ENCODE assay signal across 18 cellular contexts in genomic region chr20:1438361-1438760, GRCh38. TPM values are rescaled to one million over a fixed set of nuclear protein-coding genes. Genes with fewer than 3 reads are reported as not detected.
DNase-seq lines count a peak whose midpoint lies in the region; ATAC-seq, FAIRE-seq and TF ChIP-seq lines count a peak whose summit lies in the region.
"Had no signal": no experiment of that assay in that cellular context is flagged by ENCODE, and none has a peak within 500 bp of the region (broad histone marks: within the 10 kb centered on the region; RNA-seq: fewer than 3 reads in every experiment).

No MANE protein-coding gene starts in this region.

- TF ChIP-seq CTCF in CD14-positive monocyte (IDR thresholded peaks at IDR 0.05) (no peak), PC-9 (conservative IDR thresholded peaks at IDR 0.05) (no peak), pancreas (IDR thresholded peaks at IDR 0.05) (no peak)

- H3K27me3 Mint-ChIP-seq in activated naive CD8-positive, alpha-beta T cell treated with anti-CD3 and anti-CD28 coated beads, Interleukin-2, amount 10 ng/mL, durations not matched to agents 7 days and 5 days = peaks cover 2% of the 10 kb centered on the region
- no peaks in the 10 kb centered on the region for H3K27me3 Mint-ChIP-seq in activated naive CD8-positive, alpha-beta T cell treated with anti-CD3 and anti-CD28 coated beads for 36 hours
- H3K27me3 Mint-ChIP-seq in CD14-positive monocyte (ENCODE audit: low read depth in 3 of 3) = peaks cover 0 to 5% (median 2%) of the 10 kb centered on the region in 3 donors

- H3K4me3 ChIP-seq in PC-9 (no peak overlapping the region), pancreas (no peak overlapping the region)
- H3K4me3 ChIP-seq: GM12878, GM23338 had no signal

- BruUV-seq in PC-9 (replicated peaks; lab: Mats Ljungman, UMichigan) = TSS peak; percentile 11

- H3K9me3 ChIP-seq in PC-9 (ENCODE audit: insufficient read depth, low read depth) = no peaks in the 10 kb centered on the region
- H3K9me3 ChIP-seq in pancreas = no peaks in the 10 kb centered on the region

- peaks cover 12% of the 10 kb centered on the region for H3K36me3 Mint-ChIP-seq in activated naive CD8-positive, alpha-beta T cell treated with anti-CD3 and anti-CD28 coated beads, Interleukin-2, amount 10 ng/mL, durations not matched to agents 7 days and 5 days
- H3K36me3 Mint-ChIP-seq in activated naive CD8-positive, alpha-beta T cell treated with anti-CD3 and anti-CD28 coated beads for 36 hours = peaks cover 14% of the 10 kb centered on the region
- H3K36me3 Mint-ChIP-seq in CD14-positive monocyte = peaks cover 44 to 52% of the 10 kb centered on the region in 2 donors
- peaks cover 28% of the 10 kb centered on the region for H3K36me3 Mint-ChIP-seq in stimulated activated effector memory CD8-positive, alpha-beta T cell treated with anti-CD3 and anti-CD28 coated beads, Interleukin-12 subunit alpha, Interleukin-12 subunit beta, amount 100 ng/mL, for 72 hours

- no peak overlapping the region for H3K4me2 ChIP-seq in PC-9
- H3K4me2 ChIP-seq: GM23338 had no signal

- H3K9me3 Mint-ChIP-seq in activated naive CD8-positive, alpha-beta T cell treated with anti-CD3 and anti-CD28 coated beads, Interleukin-2, amount 10 ng/mL, durations not matched to agents 7 days and 5 days = no peaks in the 10 kb centered on the region
- no peaks in the 10 kb centered on the region for H3K9me3 Mint-ChIP-seq in activated naive CD8-positive, alpha-beta T cell treated with anti-CD3 and anti-CD28 coated beads for 36 hours
- H3K9me3 Mint-ChIP-seq in CD14-positive monocyte = no peaks in the 10 kb centered on the region
- H3K9me3 Mint-ChIP-seq in stimulated activated effector memory CD8-positive, alpha-beta T cell treated with anti-CD3 and anti-CD28 coated beads, Interleukin-12 subunit alpha, Interleukin-12 subunit beta, amount 100 ng/mL, for 72 hours = no peaks in the 10 kb centered on the region
- H3K9me3 Mint-ChIP-seq: CD4-positive, alpha-beta memory T cell had no signal

- peaks cover 33% of the 10 kb centered on the region for H3K4me1 Mint-ChIP-seq in activated naive CD8-positive, alpha-beta T cell treated with anti-CD3 and anti-CD28 coated beads, Interleukin-2, amount 10 ng/mL, durations not matched to agents 7 days and 5 days
- H3K4me1 Mint-ChIP-seq in activated naive CD8-positive, alpha-beta T cell treated with anti-CD3 and anti-CD28 coated beads for 36 hours = peaks cover 27% of the 10 kb centered on the region
- H3K4me1 Mint-ChIP-seq in CD14-positive monocyte = peaks cover 28% of the 10 kb centered on the region
- H3K4me1 Mint-ChIP-seq in stimulated activated effector memory CD8-positive, alpha-beta T cell treated with anti-CD3 and anti-CD28 coated beads, Interleukin-12 subunit alpha, Interleukin-12 subunit beta, amount 100 ng/mL, for 72 hours = peaks cover 13% of the 10 kb centered on the region

- 0 out of 2 replicates have a peak, but pooled peaks cover 8% of the 10 kb centered on the region for H3K4me1 ChIP-seq in PC-9 (replicated peaks; ENCODE audit: insufficient read depth)
- no peaks in the 10 kb centered on the region for H3K4me1 ChIP-seq in pancreas

- H3K79me2 ChIP-seq in PC-9 (ENCODE audit: low read depth) = no peaks in the 10 kb centered on the region

- POLR2A ChIA-PET in activated naive CD8-positive, alpha-beta T cell treated with anti-CD3 and anti-CD28 coated beads, Interleukin-2, amount 10 ng/mL, durations not matched to agents 7 days and 5 days (lab: Charles Lee) = interaction anchor here (0.6 to 2.1 kb wide), 2 partner anchors 46 to 72 kb away, joined by 3 to 7 read pairs; partner anchors contain the start of gene FKBP1A
- POLR2A ChIA-PET in PC-9 (lab: Charles Lee; ENCODE audit: unreplicated experiment) = interaction anchor here (0.6 kb wide), 1 partner anchor 59 kb away, joined by 5 read pairs; no protein-coding TSS in a partner anchor

- intact Hi-C loops in CD14-positive monocyte (cut with micrococcal nuclease) (loop anchor here (1.0 to 5.0 kb wide), 4 partner anchors 46 to 127 kb away; partner anchors contain the start of gene FKBP1A (in 1 of the 2)), PC-9 (cut with micrococcal nuclease; ENCODE audit: unreplicated experiment) (loop anchor here (5.0 kb wide), 1 partner anchor 111 kb away; the partner anchor contains the start of gene SDCBP2), pancreas (cut with DNase I) (no loop called here)

- H2AFZ ChIP-seq in PC-9 = no peak overlapping the region
- H2AFZ ChIP-seq: GM23338 had no signal

- peaks cover 23% of the 10 kb centered on the region for H3F3A ChIP-seq in PC-9 (ENCODE audit: insufficient read depth, low read depth)

- no peaks in the 10 kb centered on the region for H3K9me2 ChIP-seq in PC-9 (ENCODE audit: insufficient read depth)

- H3K27ac ChIP-seq in PC-9 (no peak overlapping the region), pancreas (no peak overlapping the region)

- H3K36me3 ChIP-seq in PC-9 (ENCODE audit: low read depth) = 0 out of 2 replicates have a peak, but pooled peaks cover 13% of the 10 kb centered on the region
- H3K36me3 ChIP-seq in pancreas = peaks cover 0 to 14% (median 9%) of the 10 kb centered on the region in 3 donors

- H3K27me3 ChIP-seq in PC-9 (ENCODE audit: insufficient read depth, low read depth) (no peaks in the 10 kb centered on the region), pancreas (no peaks in the 10 kb centered on the region)

- no peak for DNase-seq in activated naive CD8-positive, alpha-beta T cell treated with anti-CD3 and anti-CD28 coated beads, Interleukin-2, amount 10 ng/mL, durations not matched to agents 7 days and 5 days
- DNase-seq in activated naive CD8-positive, alpha-beta T cell treated with anti-CD3 and anti-CD28 coated beads for 36 hours = no peak
- DNase-seq in CD14-positive monocyte (ENCODE audit: low spot score) (no peak), PC-9 (no peak), pancreas (no peak)
- DNase-seq in stimulated activated effector memory CD8-positive, alpha-beta T cell treated with anti-CD3 and anti-CD28 coated beads, Interleukin-12 subunit alpha, Interleukin-12 subunit beta, amount 100 ng/mL, for 72 hours (ENCODE audit: low spot score in 2 of 2) = no peak
- DNase-seq: C1 segment of cervical spinal cord; CD4-positive, alpha-beta memory T cell; DMS153; DND-41; H7; IMR-90; KBM-7 had no signal

- H4K20me1 ChIP-seq in PC-9 (ENCODE audit: insufficient read depth) = no peaks in the 10 kb centered on the region

- H3K27ac Mint-ChIP-seq in activated naive CD8-positive, alpha-beta T cell treated with anti-CD3 and anti-CD28 coated beads, Interleukin-2, amount 10 ng/mL, durations not matched to agents 7 days and 5 days = peak overlapping the region; percentile 38
- no peak overlapping the region for H3K27ac Mint-ChIP-seq in activated naive CD8-positive, alpha-beta T cell treated with anti-CD3 and anti-CD28 coated beads for 36 hours
- peak overlapping the region in 4 of 7 donors; percentile 5 to 83 (median 42) for H3K27ac Mint-ChIP-seq in CD14-positive monocyte
- H3K27ac Mint-ChIP-seq in stimulated activated effector memory CD8-positive, alpha-beta T cell treated with anti-CD3 and anti-CD28 coated beads, Interleukin-12 subunit alpha, Interleukin-12 subunit beta, amount 100 ng/mL, for 72 hours = no peak overlapping the region
- H3K27ac Mint-ChIP-seq: GM23338 had no signal

- CTCF ChIA-PET in PC-9 (lab: Charles Lee) = interaction anchor here (0.7 to 2.9 kb wide), 2 partner anchors 31 to 66 kb away, joined by 3 to 11 read pairs; no protein-coding TSS in a partner anchor

- H3K4me3 Mint-ChIP-seq in activated naive CD8-positive, alpha-beta T cell treated with anti-CD3 and anti-CD28 coated beads, Interleukin-2, amount 10 ng/mL, durations not matched to agents 7 days and 5 days = no peak overlapping the region
- H3K4me3 Mint-ChIP-seq in activated naive CD8-positive, alpha-beta T cell treated with anti-CD3 and anti-CD28 coated beads for 36 hours = no peak overlapping the region
- no peak overlapping the region for H3K4me3 Mint-ChIP-seq in CD14-positive monocyte
- H3K4me3 Mint-ChIP-seq in stimulated activated effector memory CD8-positive, alpha-beta T cell treated with anti-CD3 and anti-CD28 coated beads, Interleukin-12 subunit alpha, Interleukin-12 subunit beta, amount 100 ng/mL, for 72 hours = no peak overlapping the region
- H3K4me3 Mint-ChIP-seq: CD4-positive, alpha-beta memory T cell; GM23338 had no signal

- WGBS in pancreas, 2 donors = 41 to 50% methylated on average over 1 of the region's 1 CpG

- no peak for ATAC-seq in activated naive CD8-positive, alpha-beta T cell treated with anti-CD3 and anti-CD28 coated beads, Interleukin-2, amount 10 ng/mL, durations not matched to agents 7 days and 5 days (ENCODE audit: low read depth)
- no peak for ATAC-seq in pancreas
- ATAC-seq in HG03196 (IDR thresholded peaks at IDR 0.05; ENCODE audit: unreplicated experiment) = no peak
- ATAC-seq in stimulated activated effector memory CD8-positive, alpha-beta T cell treated with anti-CD3 and anti-CD28 coated beads, Interleukin-12 subunit alpha, Interleukin-12 subunit beta, amount 100 ng/mL, for 72 hours = no peak
- ATAC-seq: GM12878, GM23338 had no signal

- FAIRE-seq in pancreas (lab: Jason Lieb, UNC) = no peak
- FAIRE-seq: D721Med, GM12878 had no signal

RNA-seq across cellular contexts. Expression of gene NSFL1C, which starts 28.3 kb away (rescaled TPM):
- total RNA-seq in activated naive CD8-positive, alpha-beta T cell treated with anti-CD3 and anti-CD28 coated beads, Interleukin-2, amount 10 ng/mL, durations not matched to agents 7 days and 5 days = 10 to 100 TPM; 66.9 to 67.2 TPM
- total RNA-seq in activated naive CD8-positive, alpha-beta T cell treated with anti-CD3 and anti-CD28 coated beads for 36 hours = 10 to 100 TPM; 94.6 to 96.2 TPM
- polyA plus RNA-seq in CD14-positive monocyte = 10 to 100 TPM; 52.8 to 56.8 TPM
- 151 and 160 TPM in 2 replicates for total RNA-seq in PC-9 (2021)
- total RNA-seq in pancreas = 10 to 100 TPM; 27.0 to 43.8 (median 34.3) TPM
- polyA plus RNA-seq in pancreas = 10 to 100 TPM; 23.7 to 32.1 TPM

RNA-seq across cellular contexts. Expression of gene FKBP1A, which starts 45.5 kb away (rescaled TPM):
- total RNA-seq in activated naive CD8-positive, alpha-beta T cell treated with anti-CD3 and anti-CD28 coated beads, Interleukin-2, amount 10 ng/mL, durations not matched to agents 7 days and 5 days = 100 to 1,000 TPM; 231 to 234 TPM
- total RNA-seq in activated naive CD8-positive, alpha-beta T cell treated with anti-CD3 and anti-CD28 coated beads for 36 hours = 100 to 1,000 TPM; 315 to 324 TPM
- polyA plus RNA-seq in CD14-positive monocyte (100 to 1,000 TPM; 155 to 194 TPM), pancreas (10 to 100 TPM; 62.1 to 86.7 TPM)
- total RNA-seq in PC-9 (2021) (248 and 320 TPM in 2 replicates), pancreas (100 to 1,000 TPM in 1 of 6 donors, 10 to 100 TPM in 5; 40.2 to 104 (median 67.3) TPM)

RNA-seq across cellular contexts. Expression of gene SIRPB2, which starts 52.9 kb away (rescaled TPM):
- not detected for total RNA-seq in activated naive CD8-positive, alpha-beta T cell treated with anti-CD3 and anti-CD28 coated beads, Interleukin-2, amount 10 ng/mL, durations not matched to agents 7 days and 5 days
- total RNA-seq in activated naive CD8-positive, alpha-beta T cell treated with anti-CD3 and anti-CD28 coated beads for 36 hours = not detected
- polyA plus RNA-seq in CD14-positive monocyte (10 to 100 TPM; 81.5 to 92.8 TPM), pancreas (under 1 TPM; 0.21 to 0.80 TPM)
- total RNA-seq in PC-9 (2021) (4.5 and 7.1 TPM in 2 replicates), pancreas (1 to 10 TPM in 3 of 6 donors, under 1 TPM in 3; 0.09 to 3.4 (median 0.74) TPM)
- total RNA-seq: CD4-positive, alpha-beta memory T cell; GM12878; GM23338; H7; HT-29; IMR-90 had no signal
- polyA plus RNA-seq: CD4-positive, alpha-beta memory T cell; GM12878; IMR-90 had no signal

Comparison
In these comparisons a context has a peak if more than half of its experiments do, and no peak if none do; other contexts are left out.
1. H3K27ac Mint-ChIP-seq: peak in activated naive CD8-positive, alpha-beta T cell treated with anti-CD3 and anti-CD28 coated beads, Interleukin-2, amount 10 ng/mL, durations not matched to agents 7 days and 5 days (single experiment) and CD14-positive monocyte (4 of 7); none in activated naive CD8-positive, alpha-beta T cell treated with anti-CD3 and anti-CD28 coated beads for 36 hours (single experiment) and stimulated activated effector memory CD8-positive, alpha-beta T cell treated with anti-CD3 and anti-CD28 coated beads, Interleukin-12 subunit alpha, Interleukin-12 subunit beta, amount 100 ng/mL, for 72 hours (single experiment).
2. intact Hi-C loops: an anchor here in CD14-positive monocyte (1.0 to 5.0 kb wide) and PC-9 (5.0 kb wide); none called in pancreas.